In genomic region chr7:137206770-137207169, GRCh38 we compare ENCODE assay signal across 35 cellular contexts.
"Had no signal": no experiment of that assay in that cellular context is flagged by ENCODE, and none has a peak within 500 bp of the region (broad histone marks: within the 10 kb centered on the region; RNA-seq: fewer than 3 reads in every experiment).

No MANE protein-coding gene starts in this region.

- H3K36me3 Mint-ChIP-seq: activated naive CD4-positive, alpha-beta T cell treated with anti-CD3 and anti-CD28 coated beads, Interleukin-2, amount 50 U/mL, for 24 hours; activated naive CD8-positive, alpha-beta T cell treated with anti-CD3 and anti-CD28 coated beads for 36 hours had no signal

- H3K4me1 ChIP-seq: adrenal gland, body of pancreas, esophagus muscularis mucosa, foreskin keratinocyte, gastrocnemius medialis had no signal

- H3K27ac ChIP-seq: adrenal gland, body of pancreas, esophagus muscularis mucosa, foreskin keratinocyte, gastrocnemius medialis, heart left ventricle, WERI-Rb-1 had no signal

- DNase-seq: activated B cell treated with CpG ODN at 0.5 μM for 24 hours; activated CD4-positive, alpha-beta T cell treated with anti-CD3 and anti-CD28 coated beads for 48 hours; activated CD4-positive, alpha-beta T cell treated with anti-CD3 and anti-CD28 coated beads, Interleukin-2, amount 50 U/mL, for 1 hour; activated CD4-positive, alpha-beta T cell treated with anti-CD3 and anti-CD28 coated beads, Interleukin-2, amount 50 U/mL, for 48 hours; activated CD8-positive, alpha-beta memory T cell treated with anti-CD3 and anti-CD28 coated beads, Interleukin-2, amount 50 U/mL, for 48 hours; activated effector memory CD4-positive, alpha-beta T cell treated with anti-CD3 and anti-CD28 coated beads, Interleukin-2, amount 50 U/mL, for 16 hours; activated naive CD4-positive, alpha-beta T cell treated with anti-CD3 and anti-CD28 coated beads for 36 hours; activated naive CD8-positive, alpha-beta T cell treated with anti-CD3 and anti-CD28 coated beads for 36 hours; activated naive CD8-positive, alpha-beta T cell treated with anti-CD3 and anti-CD28 coated beads, Interleukin-2, amount 50 U/mL, for 24 hours; activated T-cell treated with anti-CD3 and anti-CD28 coated beads for 4 hours; activated T-cell treated with anti-CD3 and anti-CD28 coated beads, Interleukin-2, amount 50 U/mL, for 24 hours; adrenal gland; amygdala; aorta; body of pancreas; caudate nucleus; cortex of kidney; dermis blood vessel endothelial cell; effector CD4-positive, alpha-beta T cell; effector memory CD8-positive, alpha-beta T cell; erythroblast; foreskin keratinocyte; gastrocnemius medialis; glutamatergic neuron; heart left ventricle; T-helper 1 cell; T-helper 17 cell; T1000; WERI-Rb-1 had no signal

- H3K9me3 ChIP-seq: adrenal gland, body of pancreas, gastrocnemius medialis had no signal

- H3K4me3 ChIP-seq: adrenal gland, body of pancreas, esophagus muscularis mucosa, gastrocnemius medialis, heart left ventricle had no signal

- H3K4me1 Mint-ChIP-seq: activated B cell treated with CpG ODN at 0.5 μM for 24 hours; activated naive CD4-positive, alpha-beta T cell treated with anti-CD3 and anti-CD28 coated beads, Interleukin-2, amount 50 U/mL, for 24 hours; activated naive CD8-positive, alpha-beta T cell treated with anti-CD3 and anti-CD28 coated beads for 36 hours; activated naive CD8-positive, alpha-beta T cell treated with anti-CD3 and anti-CD28 coated beads, Interleukin-2, amount 50 U/mL, for 24 hours; T-helper 17 cell had no signal

- H3K27me3 ChIP-seq: adrenal gland, body of pancreas, esophagus muscularis mucosa, foreskin keratinocyte, gastrocnemius medialis, heart left ventricle had no signal

- H3K36me3 ChIP-seq: adrenal gland, esophagus muscularis mucosa, gastrocnemius medialis, heart left ventricle, WERI-Rb-1 had no signal

- H3K4me3 Mint-ChIP-seq: activated B cell treated with CpG ODN at 0.5 μM for 24 hours; activated naive CD4-positive, alpha-beta T cell treated with anti-CD3 and anti-CD28 coated beads for 36 hours; activated naive CD4-positive, alpha-beta T cell treated with anti-CD3 and anti-CD28 coated beads, Interleukin-2, amount 50 U/mL, for 24 hours; activated naive CD8-positive, alpha-beta T cell treated with anti-CD3 and anti-CD28 coated beads for 36 hours; activated naive CD8-positive, alpha-beta T cell treated with anti-CD3 and anti-CD28 coated beads, Interleukin-2, amount 50 U/mL, for 24 hours; activated T-cell treated with anti-CD3 and anti-CD28 coated beads, Interleukin-2, amount 50 U/mL, for 24 hours; activated T-helper 1 cell treated with anti-CD3 and anti-CD28 coated beads, Interleukin-12 subunit alpha, Interleukin-12 subunit beta, Interleukin-2, Interleukin-4 antibody, amounts not matched to agents 30 ng/mL and 10 ng/mL and 1 ng/mL, durations not matched to agents 14 hours and 24 hours and 36 hours; effector memory CD8-positive, alpha-beta T cell; T-helper 17 cell; T-helper 2 cell treated with Interferon-gamma antibody and Interleukin-4, amounts not matched to agents 5 μg/mL and 100 μg/mL, for 36 hours had no signal

- H3K27me3 Mint-ChIP-seq: activated B cell treated with CpG ODN at 0.5 μM for 24 hours; activated naive CD4-positive, alpha-beta T cell treated with anti-CD3 and anti-CD28 coated beads, Interleukin-2, amount 50 U/mL, for 24 hours; activated naive CD8-positive, alpha-beta T cell treated with anti-CD3 and anti-CD28 coated beads for 36 hours; activated naive CD8-positive, alpha-beta T cell treated with anti-CD3 and anti-CD28 coated beads, Interleukin-2, amount 50 U/mL, for 24 hours; activated T-cell treated with anti-CD3 and anti-CD28 coated beads, Interleukin-2, amount 50 U/mL, for 24 hours; effector memory CD8-positive, alpha-beta T cell; T-helper 17 cell had no signal

- H3K27ac Mint-ChIP-seq: activated B cell treated with CpG ODN at 0.5 μM for 24 hours; activated naive CD4-positive, alpha-beta T cell treated with anti-CD3 and anti-CD28 coated beads for 36 hours; activated naive CD4-positive, alpha-beta T cell treated with anti-CD3 and anti-CD28 coated beads, Interleukin-2, amount 50 U/mL, for 24 hours; activated naive CD8-positive, alpha-beta T cell treated with anti-CD3 and anti-CD28 coated beads for 36 hours; activated naive CD8-positive, alpha-beta T cell treated with anti-CD3 and anti-CD28 coated beads, Interleukin-2, amount 50 U/mL, for 24 hours; activated T-cell treated with anti-CD3 and anti-CD28 coated beads, Interleukin-2, amount 50 U/mL, for 24 hours; activated T-helper 1 cell treated with anti-CD3 and anti-CD28 coated beads, Interleukin-12 subunit alpha, Interleukin-12 subunit beta, Interleukin-2, Interleukin-4 antibody, amounts not matched to agents 30 ng/mL and 10 ng/mL and 1 ng/mL, durations not matched to agents 14 hours and 24 hours and 36 hours; activated T-helper 2 cell treated with anti-CD3 and anti-CD28 coated beads, Interferon-gamma antibody, Interleukin-2, Interleukin-4, amounts not matched to agents 10 μg/mL and 5 μg/mL and 100 μg/mL, durations not matched to agents 14 hours and 24 hours and 36 hours; effector memory CD8-positive, alpha-beta T cell; T-helper 17 cell; T-helper 2 cell treated with Interferon-gamma antibody and Interleukin-4, amounts not matched to agents 5 μg/mL and 100 μg/mL, for 36 hours had no signal

- ATAC-seq: activated CD4-positive, CD25-positive, alpha-beta regulatory T cell treated with anti-CD3 and anti-CD28 coated beads, Interleukin-2, amount 50 U/mL, for 24 hours; activated naive CD8-positive, alpha-beta T cell treated with anti-CD3 and anti-CD28 coated beads, Interleukin-2, amount 50 U/mL, for 24 hours; body of pancreas; effector memory CD8-positive, alpha-beta T cell; foreskin keratinocyte; gastrocnemius medialis; heart left ventricle; T-helper 17 cell had no signal
